ENCODE assay signal across 20 cellular contexts in the genomic region with DNA sequence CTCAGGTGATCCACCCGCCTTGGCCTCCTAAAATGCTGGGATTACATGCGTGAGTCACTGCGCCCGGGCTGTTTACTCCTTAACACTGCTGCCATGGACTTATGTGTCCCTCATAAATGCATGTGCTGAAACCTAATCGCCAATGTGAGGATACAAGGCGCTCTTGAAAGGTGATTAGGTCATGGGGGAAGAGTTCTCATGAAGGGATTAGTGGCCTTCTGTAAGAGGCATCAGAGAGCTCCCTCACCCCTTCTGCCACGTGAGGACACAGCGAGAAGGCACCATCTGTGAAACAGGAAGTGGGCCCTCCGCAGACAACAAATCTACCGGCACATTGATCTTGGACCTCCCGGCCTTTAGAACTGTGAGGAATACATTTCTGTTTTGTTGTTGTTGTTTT. TPM values are rescaled to one million over a fixed set of nuclear protein-coding genes. Genes with fewer than 3 reads are reported as not detected.
DNase-seq lines count a peak whose midpoint lies in the region; TF ChIP-seq lines count a peak whose summit lies in the region.
"Had no signal": no experiment of that assay in that cellular context is flagged by ENCODE, and none has a peak within 500 bp of the region (broad histone marks: within the 10 kb centered on the region; RNA-seq: fewer than 3 reads in every experiment).

No MANE protein-coding gene starts in this region.

- intact Hi-C loops in breast epithelium (cut with DNase I; ENCODE audit: low total_unique reads), result no loop called here
- intact Hi-C loops in mammary epithelial cell (cut with micrococcal nuclease), result no loop called here
- intact Hi-C loops in transverse colon (cut with DNase I; ENCODE audit: low total_unique reads), result no loop called here
- intact Hi-C loops in CD4-positive, alpha-beta memory T cell (cut with micrococcal nuclease), result no loop called here
- intact Hi-C loops in esophagus muscularis mucosa (cut with DNase I), result no loop called here

- no peak overlapping the region for H3K27ac Mint-ChIP-seq in CD4-positive, alpha-beta memory T cell
- H3K27ac Mint-ChIP-seq: activated naive CD8-positive, alpha-beta T cell treated with anti-CD3 and anti-CD28 coated beads, Interleukin-2, amount 50 U/mL, for 24 hours; activated T-cell treated with anti-CD3 and anti-CD28 coated beads, Interleukin-2, amount 50 U/mL, for 72 hours had no signal

- POLR2A ChIA-PET in CD4-positive, alpha-beta memory T cell (lab: Charles Lee; ENCODE audit: partially characterized antibody), result no interaction called here

- no peak for DNase-seq in breast epithelium (ENCODE audit: low spot score in 2 of 2)
- no peak for DNase-seq in mammary epithelial cell
- peak; percentile 94 for DNase-seq in NCI-H510A (lab: John Stamatoyannopoulos, UW)
- DNase-seq in transverse colon, result no peak
- DNase-seq in CD4-positive, alpha-beta memory T cell, result no peak
- no peak for DNase-seq in esophagus muscularis mucosa (ENCODE audit: extremely low spot score)
- no peak for DNase-seq in A172 (ENCODE audit: low spot score)
- DNase-seq: ACHN; activated naive CD8-positive, alpha-beta T cell treated with anti-CD3 and anti-CD28 coated beads, Interleukin-2, amount 50 U/mL, for 24 hours; activated T-cell treated with anti-CD3 and anti-CD28 coated beads, Interleukin-2, amount 50 U/mL, for 72 hours; cerebellar nuclear complex; COR-L47; kidney glomerular epithelial cell; NCI-H146; NCI-H526 treated with DMSO at 0.1 percent for 48 hours had no signal

- in situ Hi-C loops in mammary epithelial cell (cut with MboI; ENCODE audit: low sequenced_read_pairs in 2 of 2), result no loop called here
- in situ Hi-C loops in transverse colon (cut with MboI; ENCODE audit: low pct_ligation_motif_present in 1 of 4, low pct_unique_long_range_greater_than_20kb in 1 of 4, low sequenced_read_pairs in 3 of 4), result no loop called here

- H4K20me1 ChIP-seq in mammary epithelial cell (ENCODE audit: insufficient read depth, low read length), result no peaks in the 10 kb centered on the region

- H3K36me3 ChIP-seq in breast epithelium, result no peaks in the 10 kb centered on the region
- no peaks in the 10 kb centered on the region for H3K36me3 ChIP-seq in mammary epithelial cell (ENCODE audit: insufficient read depth, low read length)
- no peaks in the 10 kb centered on the region for H3K36me3 ChIP-seq in esophagus (ENCODE audit: control insufficient read depth in 2 of 2, insufficient read depth in 2 of 2, low read length in 1 of 2)
- H3K36me3 ChIP-seq in transverse colon, result no peaks in the 10 kb centered on the region
- H3K36me3 ChIP-seq in CD4-positive, alpha-beta memory T cell (ENCODE audit: insufficient read depth, low read length), result no peaks in the 10 kb centered on the region
- no peaks in the 10 kb centered on the region for H3K36me3 ChIP-seq in esophagus muscularis mucosa
- H3K36me3 ChIP-seq: HAP-1, tibial nerve had no signal

- H3K4me1 ChIP-seq in breast epithelium (peaks cover 0 to 14% of the 10 kb centered on the region in 2 donors), mammary epithelial cell (ENCODE audit: insufficient read depth, low read length) (peaks cover 33% of the 10 kb centered on the region), esophagus (ENCODE audit: control insufficient read depth in 2 of 2, insufficient read depth in 2 of 2, low read length in 1 of 2) (peaks cover 0 to 16% of the 10 kb centered on the region in 2 donors), transverse colon (peaks cover 27 to 63% (median 46%) of the 10 kb centered on the region in 4 donors), esophagus muscularis mucosa (peaks cover 39 to 51% (median 44%) of the 10 kb centered on the region in 4 donors)
- no peaks in the 10 kb centered on the region for H3K4me1 ChIP-seq in CD4-positive, alpha-beta memory T cell (ENCODE audit: insufficient read depth, low read length)
- H3K4me1 ChIP-seq: HAP-1 had no signal

- BruUV-seq in mammary epithelial cell (replicated peaks; lab: Mats Ljungman, UMichigan), result no TSS peak

- 92% methylated on average over 10 of the region's 11 CpGs for WGBS in mammary epithelial cell (ENCODE audit: low coverage, missing lambda C conversion rate)
- 73 to 82% methylated on average over 11 of the region's 11 CpGs for WGBS in esophagus, 2 donors
- 71 to 100% methylated on average over 2 to 11 of the region's 11 CpGs for WGBS in transverse colon (ENCODE audit: low coverage in 1 of 2), 2 donors
- WGBS in esophagus muscularis mucosa, result 84% methylated on average over 11 of the region's 11 CpGs

- no peak for TF ChIP-seq EP300 in transverse colon (IDR thresholded peaks at IDR 0.05; ENCODE audit: low read depth)
- TF ChIP-seq EP300 in esophagus muscularis mucosa (IDR thresholded peaks at IDR 0.05), result no peak

- H3K4me3 ChIP-seq in breast epithelium (no peak overlapping the region), mammary epithelial cell (replicated peaks in 1 of 3; ENCODE audit: insufficient read depth in 1 of 3, low read depth in 2 of 3, low read length in 3 of 3) (no peak overlapping the region), esophagus (ENCODE audit: low read depth in 1 of 2, low read length in 2 of 2) (no peak overlapping the region), transverse colon (no peak overlapping the region), esophagus muscularis mucosa (no peak overlapping the region)
- H3K4me3 ChIP-seq in CD4-positive, alpha-beta memory T cell (ENCODE audit: low read length in 2 of 2), result no peak overlapping the region
- H3K4me3 ChIP-seq: HAP-1, tibial nerve had no signal

- H3K4me3 Mint-ChIP-seq in CD4-positive, alpha-beta memory T cell, result no peak overlapping the region
- H3K4me3 Mint-ChIP-seq: activated naive CD8-positive, alpha-beta T cell treated with anti-CD3 and anti-CD28 coated beads, Interleukin-2, amount 50 U/mL, for 24 hours; activated T-cell treated with anti-CD3 and anti-CD28 coated beads, Interleukin-2, amount 50 U/mL, for 72 hours had no signal

- H3K9ac ChIP-seq in mammary epithelial cell (ENCODE audit: insufficient read depth, low read length), result no peak overlapping the region
- H3K9ac ChIP-seq: KMS-11 had no signal

- TF ChIP-seq POLR2A in breast epithelium (IDR thresholded peaks at IDR 0.05) (no peak), transverse colon (IDR thresholded peaks at IDR 0.05) (no peak), esophagus muscularis mucosa (IDR thresholded peaks at IDR 0.05; ENCODE audit: low read depth) (no peak)

- H3K27me3 Mint-ChIP-seq in CD4-positive, alpha-beta memory T cell, result peaks cover 0 to 2% of the 10 kb centered on the region in 2 donors

- H3K4me1 Mint-ChIP-seq in CD4-positive, alpha-beta memory T cell, result peaks cover 5 to 13% (median 7%) of the 10 kb centered on the region in 4 donors

- H3K9me3 ChIP-seq in breast epithelium, result no peaks in the 10 kb centered on the region
- H3K9me3 ChIP-seq in mammary epithelial cell (replicated peaks; ENCODE audit: insufficient read depth, low read length), result no peaks in the 10 kb centered on the region
- H3K9me3 ChIP-seq in esophagus (ENCODE audit: control insufficient read depth in 2 of 2, insufficient read depth in 1 of 2, low read depth in 1 of 2, low read length in 1 of 2), result no peaks in the 10 kb centered on the region
- H3K9me3 ChIP-seq in transverse colon, result no peaks in the 10 kb centered on the region
- no peaks in the 10 kb centered on the region for H3K9me3 ChIP-seq in CD4-positive, alpha-beta memory T cell (ENCODE audit: control insufficient read depth in 1 of 2, low read length in 2 of 2)
- no peaks in the 10 kb centered on the region for H3K9me3 ChIP-seq in esophagus muscularis mucosa
- H3K9me3 ChIP-seq: HAP-1, tibial nerve had no signal

- H3K9me3 Mint-ChIP-seq in CD4-positive, alpha-beta memory T cell, result peaks cover 0 to 3% (median 0%) of the 10 kb centered on the region in 8 donors
- H3K9me3 Mint-ChIP-seq: activated naive CD8-positive, alpha-beta T cell treated with anti-CD3 and anti-CD28 coated beads, Interleukin-2, amount 50 U/mL, for 24 hours; activated T-cell treated with anti-CD3 and anti-CD28 coated beads, Interleukin-2, amount 50 U/mL, for 72 hours had no signal

- H3K4me2 ChIP-seq in mammary epithelial cell (ENCODE audit: insufficient read depth, low read depth, low read length), result no peak overlapping the region
- H3K4me2 ChIP-seq: KMS-11 had no signal

- H3K27ac ChIP-seq in breast epithelium, result peak overlapping the region; percentile 67 to 92
- H3K27ac ChIP-seq in mammary epithelial cell (ENCODE audit: insufficient read depth, low read depth, low read length), result no peak overlapping the region
- H3K27ac ChIP-seq in esophagus (ENCODE audit: low read depth in 2 of 2, low read length in 1 of 2), result peak overlapping the region; percentile 30 to 83
- H3K27ac ChIP-seq in transverse colon, result peak overlapping the region; percentile 65 to 79 (median 70)
- no peak overlapping the region for H3K27ac ChIP-seq in CD4-positive, alpha-beta memory T cell (ENCODE audit: low read depth, low read length)
- H3K27ac ChIP-seq in esophagus muscularis mucosa (replicated peaks in 1 of 4), result peak overlapping the region in 2 of 4 donors; percentile 72 to 76
- H3K27ac ChIP-seq: KMS-11 had no signal

- no peaks in the 10 kb centered on the region for H3K36me3 Mint-ChIP-seq in CD4-positive, alpha-beta memory T cell

- H3K27me3 ChIP-seq in breast epithelium (no peaks in the 10 kb centered on the region), mammary epithelial cell (ENCODE audit: insufficient read depth, low read length) (no peaks in the 10 kb centered on the region), esophagus (ENCODE audit: control insufficient read depth in 1 of 2, insufficient read depth in 2 of 2, low read length in 2 of 2) (no peaks in the 10 kb centered on the region), transverse colon (no peaks in the 10 kb centered on the region), esophagus muscularis mucosa (no peaks in the 10 kb centered on the region)
- no peaks in the 10 kb centered on the region for H3K27me3 ChIP-seq in CD4-positive, alpha-beta memory T cell (ENCODE audit: insufficient read depth, low read length)
- H3K27me3 ChIP-seq: tibial nerve had no signal

- CTCF ChIA-PET in mammary epithelial cell (lab: Charles Lee; ENCODE audit: low non-redundant PET), result no interaction called here
- CTCF ChIA-PET in CD4-positive, alpha-beta memory T cell (lab: Charles Lee; ENCODE audit: partially characterized antibody), result no interaction called here

- no peaks in the 10 kb centered on the region for H3K79me2 ChIP-seq in mammary epithelial cell (ENCODE audit: insufficient read depth, low read length)

- TF ChIP-seq CTCF in breast epithelium (IDR thresholded peaks at IDR 0.05) (no peak), mammary epithelial cell (conservative IDR thresholded peaks at IDR 0.05 in 1 of 2, IDR thresholded peaks at IDR 0.05 in 1 of 2; ENCODE audit: extremely low read depth in 1 of 2, insufficient read depth in 1 of 2, low read depth in 1 of 2, low read length in 2 of 2) (no peak), transverse colon (IDR thresholded peaks at IDR 0.05) (no peak), esophagus muscularis mucosa (IDR thresholded peaks at IDR 0.05) (no peak)

- H2AFZ ChIP-seq in mammary epithelial cell (ENCODE audit: low read depth, low read length), result no peak overlapping the region

- dilution Hi-C loops in mammary epithelial cell (cut with HindIII; ENCODE audit: low sequenced_read_pairs), result loop anchor here (25.0 kb wide), 1 partner anchor 379 kb away; a partner anchor contains a TSS

RNA-seq across cellular contexts. Expression of a gene that starts 19.1 kb away (rescaled TPM):
- total RNA-seq in breast epithelium (10 to 100 TPM; 36.1 to 66.6 (median 40.3) TPM), mammary epithelial cell (10 to 100 TPM; 44.0 to 53.3 TPM), transverse colon (10 to 100 TPM; 22.9 to 79.3 (median 48.0) TPM), esophagus muscularis mucosa (100 to 1,000 TPM in 1 of 4 donors, 10 to 100 TPM in 3; 56.1 to 111 (median 83.2) TPM)
- polyA plus RNA-seq in mammary epithelial cell (12.9 TPM), esophagus (10 to 100 TPM; 10.5 to 13.3 TPM)
- 27.9 TPM for polyA minus RNA-seq in mammary epithelial cell
- total RNA-seq in CD4-positive, alpha-beta memory T cell, result 1 to 10 TPM; 1.4 to 2.2 TPM
- polyA plus RNA-seq in CD4-positive, alpha-beta memory T cell, result under 1 TPM; 0.34 to 0.47 TPM
- 24.1 and 30.8 TPM in 2 replicates for total RNA-seq in A172 (2014; rRNA removed; shearing (Covaris generic))

RNA-seq across cellular contexts. Expression of a gene that starts 35.1 kb away (rescaled TPM):
- total RNA-seq in breast epithelium, result 10 to 100 TPM in 1 of 3 donors, 1 to 10 TPM in 2; 1.9 to 11.9 (median 5.2) TPM
- total RNA-seq in mammary epithelial cell, result under 1 TPM; 0.17 to 0.24 TPM
- polyA plus RNA-seq in mammary epithelial cell, result 0.12 TPM
- polyA minus RNA-seq in mammary epithelial cell, result not detected
- polyA plus RNA-seq in esophagus, result 1 to 10 TPM; 3.5 to 6.2 TPM
- total RNA-seq in transverse colon, result 10 to 100 TPM in 3 of 4 donors, 1 to 10 TPM in 1; 9.1 to 51.7 (median 19.1) TPM
- total RNA-seq in CD4-positive, alpha-beta memory T cell, result not detected
- not detected for polyA plus RNA-seq in CD4-positive, alpha-beta memory T cell
- 1 to 10 TPM; 5.0 to 8.7 (median 6.2) TPM for total RNA-seq in esophagus muscularis mucosa
- 0.55 and 1.3 TPM in 2 replicates for total RNA-seq in A172 (2014; rRNA removed; shearing (Covaris generic))
- total RNA-seq: T-helper 2 cell treated with Interferon-gamma antibody and Interleukin-4, amounts not matched to agents 100 ng/mL and 5 ng/mL, for 36 hours had no signal

Comparison
In these comparisons a context has a peak if more than half of its experiments do, and no peak if none do; other contexts are left out.
1. H3K27ac ChIP-seq: peak in breast epithelium (2 of 2), esophagus (2 of 2) and transverse colon (4 of 4); none in mammary epithelial cell (single experiment) and CD4-positive, alpha-beta memory T cell (single experiment).